ENCODE assay signal across 12 cellular contexts in the genomic region with DNA sequence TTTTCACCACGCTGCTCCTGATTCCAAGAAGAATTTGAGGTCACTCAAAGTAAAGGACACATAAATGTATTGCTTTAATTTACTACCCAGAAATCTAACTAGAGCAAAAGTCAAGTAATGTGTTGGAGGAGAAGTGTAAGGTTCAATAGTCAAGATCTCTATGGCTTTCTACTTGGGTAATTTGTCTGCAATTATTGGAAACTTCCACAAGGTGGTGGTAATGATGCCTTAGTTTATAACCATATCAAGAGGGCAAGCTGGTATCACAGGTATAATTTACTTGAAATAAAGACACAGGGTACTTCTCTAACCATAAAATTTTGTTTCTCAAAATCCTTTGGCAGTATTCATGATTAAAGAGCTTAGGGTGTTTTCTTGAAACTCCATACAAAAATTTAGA. TPM values are rescaled to one million over a fixed set of nuclear protein-coding genes. Genes with fewer than 3 reads are reported as not detected.
DNase-seq lines count a peak whose midpoint lies in the region; ATAC-seq and TF ChIP-seq lines count a peak whose summit lies in the region.
"Had no signal": no experiment of that assay in that cellular context is flagged by ENCODE, and none has a peak within 500 bp of the region (broad histone marks: within the 10 kb centered on the region; RNA-seq: fewer than 3 reads in every experiment).

No MANE protein-coding gene starts in this region.

- H3K36me3 Mint-ChIP-seq in endothelial cell (ENCODE audit: low read depth, unreplicated experiment) (no peaks in the 10 kb centered on the region), type B pancreatic cell (no peaks in the 10 kb centered on the region)

- ATAC-seq in SK-N-SH treated with all-trans-retinoic acid at 6 μM for 48 hours (no peak), GM18498 (IDR thresholded peaks at IDR 0.05; ENCODE audit: unreplicated experiment) (no peak), HG03571 (IDR thresholded peaks at IDR 0.05; ENCODE audit: unreplicated experiment) (no peak)
- ATAC-seq: left cardiac atrium had no signal

- H3K27me3 Mint-ChIP-seq in endothelial cell (ENCODE audit: unreplicated experiment) (no peaks in the 10 kb centered on the region), type B pancreatic cell (no peaks in the 10 kb centered on the region)

- TF ChIP-seq CTCF in SK-N-SH (IDR thresholded peaks at IDR 0.05) (peak; percentile 39), endothelial cell (IDR thresholded peaks at IDR 0.05; ENCODE audit: unreplicated experiment) (peak; percentile 35), type B pancreatic cell (conservative IDR thresholded peaks at IDR 0.05) (peak; percentile 60)

- H3K4me3 Mint-ChIP-seq in endothelial cell (ENCODE audit: unreplicated experiment) (no peak overlapping the region), type B pancreatic cell (no peak overlapping the region)

- H3K4me1 Mint-ChIP-seq in endothelial cell (ENCODE audit: unreplicated experiment) (peaks cover 6% of the 10 kb centered on the region), type B pancreatic cell (ENCODE audit: unreplicated experiment) (no peaks in the 10 kb centered on the region)

- H3K4me2 ChIP-seq in SK-N-SH, result no peak overlapping the region

- H3K27ac Mint-ChIP-seq in endothelial cell (ENCODE audit: unreplicated experiment) (no peak overlapping the region), type B pancreatic cell (no peak overlapping the region)

- H3K4me1 ChIP-seq in SK-N-SH (ENCODE audit: control insufficient read depth in 1 of 2, insufficient read depth in 2 of 2, low read depth in 1 of 2, low read length in 1 of 2), result no peaks in the 10 kb centered on the region

- H3K36me3 ChIP-seq in SK-N-SH (replicated peaks in 1 of 2; ENCODE audit: control insufficient read depth in 1 of 2, insufficient read depth in 2 of 2, low read length in 1 of 2), result no peaks in the 10 kb centered on the region

- H3K79me2 ChIP-seq in SK-N-SH (ENCODE audit: insufficient read depth), result no peaks in the 10 kb centered on the region

- TF ChIP-seq EP300 in SK-N-SH (IDR thresholded peaks at IDR 0.05; ENCODE audit: borderline replicate concordance in 1 of 2, low read depth in 1 of 2, low read length in 1 of 2), result no peak

- no peaks in the 10 kb centered on the region for H3F3A ChIP-seq in SK-N-SH (replicated peaks; ENCODE audit: insufficient read depth)

- POLR2A ChIA-PET in SK-N-SH (lab: Yijun Ruan, JAX), result no interaction called here

- H2AFZ ChIP-seq in SK-N-SH (ENCODE audit: low read depth), result no peak overlapping the region
- H2AFZ ChIP-seq: GM23248 had no signal

- CTCF ChIA-PET in SK-N-SH (lab: Yijun Ruan, JAX), result interaction anchor here (0.7 to 1.0 kb wide), 2 partner anchors 60 to 249 kb away, joined by 3 to 7 read pairs; no protein-coding TSS in a partner anchor

- peak; percentile 48; the same call in 1 of the 2 replicates for TF ChIP-seq RAD21 in SK-N-SH (IDR thresholded peaks at IDR 0.05; ENCODE audit: low read length)

- no peak overlapping the region for H3K4me3 ChIP-seq in SK-N-SH (ENCODE audit: low read depth in 2 of 2, low read length in 1 of 2)
- H3K4me3 ChIP-seq: GM23248 had no signal

- no peak overlapping the region for H3K27ac ChIP-seq in SK-N-SH (ENCODE audit: low read depth in 2 of 2, low read length in 1 of 2)
- H3K27ac ChIP-seq: GM23248 had no signal

- no peaks in the 10 kb centered on the region for H3K9me3 Mint-ChIP-seq in endothelial cell (ENCODE audit: unreplicated experiment)
- H3K9me3 Mint-ChIP-seq in type B pancreatic cell, result no peaks in the 10 kb centered on the region

- peak; percentile 12 for DNase-seq in SK-N-SH
- peak; percentile 51 for DNase-seq in NCI-H748 (lab: John Stamatoyannopoulos, UW; ENCODE audit: unreplicated experiment)
- no peak for DNase-seq in endothelial cell (ENCODE audit: low spot score)
- no peak for DNase-seq in type B pancreatic cell (ENCODE audit: extremely low spot score, unreplicated experiment)
- DNase-seq in NCI-H446 (lab: John Stamatoyannopoulos, UW), result no peak
- DNase-seq: activated naive CD4-positive, alpha-beta T cell treated with Interleukin-2 at 50 U/mL for 16 hours; GM23248; left cardiac atrium had no signal

- no peaks in the 10 kb centered on the region for H3K27me3 ChIP-seq in SK-N-SH (ENCODE audit: insufficient read depth)

- 11% methylated on average over 1 of the region's 1 CpG for WGBS in SK-N-SH (ENCODE audit: low lambda C conversion rate)

- no peaks in the 10 kb centered on the region for H4K20me1 ChIP-seq in SK-N-SH (ENCODE audit: insufficient read depth)

- no peaks in the 10 kb centered on the region for H3K9me2 ChIP-seq in SK-N-SH

- no peaks in the 10 kb centered on the region for H3K9me3 ChIP-seq in SK-N-SH

- H3K9ac ChIP-seq in SK-N-SH, result no peak overlapping the region
- H3K9ac ChIP-seq: GM23248 had no signal

TF ChIP-seq in SK-N-SH, 30 proteins besides CTCF, POLR2A, EP300 and RAD21:
- TF ChIP-seq, protein P1, sequence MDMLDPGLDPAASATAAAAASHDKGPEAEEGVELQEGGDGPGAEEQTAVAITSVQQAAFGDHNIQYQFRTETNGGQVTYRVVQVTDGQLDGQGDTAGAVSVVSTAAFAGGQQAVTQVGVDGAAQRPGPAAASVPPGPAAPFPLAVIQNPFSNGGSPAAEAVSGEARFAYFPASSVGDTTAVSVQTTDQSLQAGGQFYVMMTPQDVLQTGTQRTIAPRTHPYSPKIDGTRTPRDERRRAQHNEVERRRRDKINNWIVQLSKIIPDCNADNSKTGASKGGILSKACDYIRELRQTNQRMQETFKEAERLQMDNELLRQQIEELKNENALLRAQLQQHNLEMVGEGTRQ (IDR thresholded peaks at IDR 0.05; ENCODE audit: borderline replicate concordance, low read depth, low read length), result no peak
- TF ChIP-seq, protein P2, sequence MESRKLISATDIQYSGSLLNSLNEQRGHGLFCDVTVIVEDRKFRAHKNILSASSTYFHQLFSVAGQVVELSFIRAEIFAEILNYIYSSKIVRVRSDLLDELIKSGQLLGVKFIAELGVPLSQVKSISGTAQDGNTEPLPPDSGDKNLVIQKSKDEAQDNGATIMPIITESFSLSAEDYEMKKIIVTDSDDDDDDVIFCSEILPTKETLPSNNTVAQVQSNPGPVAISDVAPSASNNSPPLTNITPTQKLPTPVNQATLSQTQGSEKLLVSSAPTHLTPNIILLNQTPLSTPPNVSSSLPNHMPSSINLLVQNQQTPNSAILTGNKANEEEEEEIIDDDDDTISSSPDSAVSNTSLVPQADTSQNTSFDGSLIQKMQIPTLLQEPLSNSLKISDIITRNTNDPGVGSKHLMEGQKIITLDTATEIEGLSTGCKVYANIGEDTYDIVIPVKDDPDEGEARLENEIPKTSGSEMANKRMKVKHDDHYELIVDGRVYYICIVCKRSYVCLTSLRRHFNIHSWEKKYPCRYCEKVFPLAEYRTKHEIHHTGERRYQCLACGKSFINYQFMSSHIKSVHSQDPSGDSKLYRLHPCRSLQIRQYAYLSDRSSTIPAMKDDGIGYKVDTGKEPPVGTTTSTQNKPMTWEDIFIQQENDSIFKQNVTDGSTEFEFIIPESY (IDR thresholded peaks at IDR 0.05; ENCODE audit: borderline replicate concordance, low read depth), result no peak
- TF ChIP-seq FOSL2 (IDR thresholded peaks at IDR 0.05; ENCODE audit: borderline replicate concordance, low read depth) (no peak), GABPA (IDR thresholded peaks at IDR 0.05; ENCODE audit: low read depth) (no peak)
TF ChIP-seq in SK-N-SH: peak in this region for 0.

TF ChIP-seq in SK-N-SH treated with all-trans-retinoic acid at 6 μM for 48 hours, 23 proteins besides CTCF, POLR2A, EP300 and RAD21:
- TF ChIP-seq, protein P3, sequence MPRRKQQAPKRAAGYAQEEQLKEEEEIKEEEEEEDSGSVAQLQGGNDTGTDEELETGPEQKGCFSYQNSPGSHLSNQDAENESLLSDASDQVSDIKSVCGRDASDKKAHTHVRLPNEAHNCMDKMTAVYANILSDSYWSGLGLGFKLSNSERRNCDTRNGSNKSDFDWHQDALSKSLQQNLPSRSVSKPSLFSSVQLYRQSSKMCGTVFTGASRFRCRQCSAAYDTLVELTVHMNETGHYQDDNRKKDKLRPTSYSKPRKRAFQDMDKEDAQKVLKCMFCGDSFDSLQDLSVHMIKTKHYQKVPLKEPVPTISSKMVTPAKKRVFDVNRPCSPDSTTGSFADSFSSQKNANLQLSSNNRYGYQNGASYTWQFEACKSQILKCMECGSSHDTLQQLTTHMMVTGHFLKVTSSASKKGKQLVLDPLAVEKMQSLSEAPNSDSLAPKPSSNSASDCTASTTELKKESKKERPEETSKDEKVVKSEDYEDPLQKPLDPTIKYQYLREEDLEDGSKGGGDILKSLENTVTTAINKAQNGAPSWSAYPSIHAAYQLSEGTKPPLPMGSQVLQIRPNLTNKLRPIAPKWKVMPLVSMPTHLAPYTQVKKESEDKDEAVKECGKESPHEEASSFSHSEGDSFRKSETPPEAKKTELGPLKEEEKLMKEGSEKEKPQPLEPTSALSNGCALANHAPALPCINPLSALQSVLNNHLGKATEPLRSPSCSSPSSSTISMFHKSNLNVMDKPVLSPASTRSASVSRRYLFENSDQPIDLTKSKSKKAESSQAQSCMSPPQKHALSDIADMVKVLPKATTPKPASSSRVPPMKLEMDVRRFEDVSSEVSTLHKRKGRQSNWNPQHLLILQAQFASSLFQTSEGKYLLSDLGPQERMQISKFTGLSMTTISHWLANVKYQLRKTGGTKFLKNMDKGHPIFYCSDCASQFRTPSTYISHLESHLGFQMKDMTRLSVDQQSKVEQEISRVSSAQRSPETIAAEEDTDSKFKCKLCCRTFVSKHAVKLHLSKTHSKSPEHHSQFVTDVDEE (CRISPR knock-in tag; IDR thresholded peaks at IDR 0.05), result no peak
- no peak for TF ChIP-seq ZNF70 (CRISPR knock-in tag; IDR thresholded peaks at IDR 0.05)
- TF ChIP-seq, protein P4, sequence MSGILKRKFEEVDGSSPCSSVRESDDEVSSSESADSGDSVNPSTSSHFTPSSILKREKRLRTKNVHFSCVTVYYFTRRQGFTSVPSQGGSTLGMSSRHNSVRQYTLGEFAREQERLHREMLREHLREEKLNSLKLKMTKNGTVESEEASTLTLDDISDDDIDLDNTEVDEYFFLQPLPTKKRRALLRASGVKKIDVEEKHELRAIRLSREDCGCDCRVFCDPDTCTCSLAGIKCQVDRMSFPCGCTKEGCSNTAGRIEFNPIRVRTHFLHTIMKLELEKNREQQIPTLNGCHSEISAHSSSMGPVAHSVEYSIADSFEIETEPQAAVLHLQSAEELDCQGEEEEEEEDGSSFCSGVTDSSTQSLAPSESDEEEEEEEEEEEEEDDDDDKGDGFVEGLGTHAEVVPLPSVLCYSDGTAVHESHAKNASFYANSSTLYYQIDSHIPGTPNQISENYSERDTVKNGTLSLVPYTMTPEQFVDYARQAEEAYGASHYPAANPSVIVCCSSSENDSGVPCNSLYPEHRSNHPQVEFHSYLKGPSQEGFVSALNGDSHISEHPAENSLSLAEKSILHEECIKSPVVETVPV (CRISPR knock-in tag; IDR thresholded peaks at IDR 0.05), result no peak
TF ChIP-seq in SK-N-SH treated with all-trans-retinoic acid at 6 μM for 48 hours: peak in this region for 0.

RNA-seq across cellular contexts. Expression of a gene that starts 10.2 kb away (rescaled TPM):
- 0.15 and 0.31 TPM in 2 replicates for polyA plus RNA-seq in SK-N-SH (2012; rRNA removed)
- 0.28 and 0.69 TPM in 2 replicates for polyA plus RNA-seq in SK-N-SH (2012; cell fraction: cytosol; rRNA removed)
- 0.19 and 0.51 TPM in 2 replicates for polyA plus RNA-seq in SK-N-SH (2012; cell fraction: nucleus; rRNA removed)
- total RNA-seq in endothelial cell (ENCODE audit: unreplicated experiment), result 0.51 TPM
- 9.2 and 12.4 TPM in 2 replicates for total RNA-seq in type B pancreatic cell (ENCODE audit: low replicate concordance)
- total RNA-seq: NCI-H460 had no signal

Comparison
In these comparisons a context has a peak if more than half of its experiments do, and no peak if none do; other contexts are left out.
1. DNase-seq: peak in SK-N-SH (single experiment) and NCI-H748 (single experiment); none in endothelial cell (single experiment), type B pancreatic cell (single experiment) and NCI-H446 (0 of 2).
2. Peak in every context shown above with its lines, with median percentiles within 50 percentile points of each other: CTCF ChIP-seq.